Comparison of ENCODE assay signal across 20 cellular contexts in genomic region chr6:35638679-35639078, GRCh38.
"Had no signal": no experiment of that assay in that cellular context is flagged by ENCODE, and none has a peak within 500 bp of the region (broad histone marks: within the 10 kb centered on the region; RNA-seq: fewer than 3 reads in every experiment).

No MANE protein-coding gene starts in this region.

- DNase-seq: activated CD4-positive, alpha-beta T cell treated with anti-CD3 and anti-CD28 coated beads for 48 hours; activated CD8-positive, alpha-beta memory T cell treated with anti-CD3 and anti-CD28 coated beads, Interleukin-2, amount 10 ng/mL, durations not matched to agents 7 days and 5 days; activated gamma-delta T cell; activated T-cell treated with anti-CD3 and anti-CD28 coated beads, Interleukin-2, amount 50 U/mL, for 4 hours; dorsolateral prefrontal cortex; endodermal cell; erythroblast; kidney; left lung; mucosa of descending colon; stimulated activated CD4-positive, alpha-beta T cell treated with anti-CD3 and anti-CD28 coated beads, Interleukin-15, amount 100 ng/mL, for 24 hours; stimulated activated CD4-positive, alpha-beta T cell treated with anti-CD3 and anti-CD28 coated beads, Interleukin-4, amount 100 ng/mL, for 1 hour; stimulated activated naive CD4-positive, alpha-beta T cell treated with Interleukin-2 at 50 U/mL for 16 hours; substantia nigra; transverse colon had no signal

- H3K4me3 Mint-ChIP-seq: activated CD8-positive, alpha-beta memory T cell treated with anti-CD3 and anti-CD28 coated beads, Interleukin-2, amount 10 ng/mL, durations not matched to agents 7 days and 5 days; activated T-cell treated with anti-CD3 and anti-CD28 coated beads, Interleukin-2, amount 50 U/mL, for 4 hours; endodermal cell; natural killer cell treated with Interleukin-12 subunit alpha and Interleukin-12 subunit beta and Interleukin-15 and Interleukin-18, amount 100 ng/mL, for 72 hours; T-helper 1 cell treated with Interleukin-12 subunit alpha and Interleukin-12 subunit beta and Interleukin-4 antibody, amounts not matched to agents 30 μg/mL and 1 μg/mL, for 36 hours; WTC11 had no signal

- H3K27ac Mint-ChIP-seq: activated CD8-positive, alpha-beta memory T cell treated with anti-CD3 and anti-CD28 coated beads, Interleukin-2, amount 10 ng/mL, durations not matched to agents 7 days and 5 days; endodermal cell; natural killer cell treated with Interleukin-12 subunit alpha and Interleukin-12 subunit beta and Interleukin-15 and Interleukin-18, amount 100 ng/mL, for 72 hours had no signal

- ATAC-seq: activated CD8-positive, alpha-beta memory T cell treated with anti-CD3 and anti-CD28 coated beads, Interleukin-2, amount 10 ng/mL, durations not matched to agents 7 days and 5 days; activated T-cell treated with anti-CD3 and anti-CD28 coated beads, Interleukin-2, amount 50 U/mL, for 4 hours; left lung; mucosa of descending colon; natural killer cell treated with Interleukin-12 subunit alpha and Interleukin-12 subunit beta and Interleukin-15 and Interleukin-18, amount 100 ng/mL, for 72 hours; WTC11 had no signal

- H3K4me3 ChIP-seq: dorsolateral prefrontal cortex, hepatocyte, left lung, mucosa of descending colon, skin epidermis, transverse colon had no signal

- H3K9me3 Mint-ChIP-seq: activated T-cell treated with anti-CD3 and anti-CD28 coated beads, Interleukin-2, amount 50 U/mL, for 4 hours; endodermal cell; natural killer cell treated with Interleukin-12 subunit alpha and Interleukin-12 subunit beta and Interleukin-15 and Interleukin-18, amount 100 ng/mL, for 72 hours; T-helper 1 cell treated with Interleukin-12 subunit alpha and Interleukin-12 subunit beta and Interleukin-4 antibody, amounts not matched to agents 30 μg/mL and 1 μg/mL, for 36 hours; WTC11 had no signal

- H3K9me3 ChIP-seq: left lung, mucosa of descending colon, transverse colon had no signal

- H3K27ac ChIP-seq: hepatocyte, left lung, transverse colon had no signal

- H3K27me3 Mint-ChIP-seq: activated CD8-positive, alpha-beta memory T cell treated with anti-CD3 and anti-CD28 coated beads, Interleukin-2, amount 10 ng/mL, durations not matched to agents 7 days and 5 days; natural killer cell treated with Interleukin-12 subunit alpha and Interleukin-12 subunit beta and Interleukin-15 and Interleukin-18, amount 100 ng/mL, for 72 hours had no signal

- H3K36me3 Mint-ChIP-seq: natural killer cell treated with Interleukin-12 subunit alpha and Interleukin-12 subunit beta and Interleukin-15 and Interleukin-18, amount 100 ng/mL, for 72 hours had no signal

- H3K27me3 ChIP-seq: dorsolateral prefrontal cortex, hepatocyte, left lung, transverse colon had no signal
